ENCODE assay signal across 8 cellular contexts in genomic region chr2:3536682-3537632, GRCh38. TPM values are rescaled to one million over a fixed set of nuclear protein-coding genes. Genes with fewer than 3 reads are reported as not detected.
A peak's percentile ranks its signal among the peaks of the same experiment; 100 is the strongest.
DNase-seq lines count a peak whose midpoint lies in the region; ATAC-seq and TF ChIP-seq lines count a peak whose summit lies in the region.

No MANE protein-coding gene starts in this region.

- peak overlapping the region in 1 of 2 donors; percentile 33 for H3K4me3 ChIP-seq in esophagus (ENCODE audit: low read depth in 1 of 2, low read length in 2 of 2)
- no peak overlapping the region for H3K4me3 ChIP-seq in effector memory CD4-positive, alpha-beta T cell (ENCODE audit: insufficient read depth, low read depth, low read length, poor library complexity, severe bottlenecking)

- H3K4me1 ChIP-seq in esophagus (ENCODE audit: control insufficient read depth in 2 of 2, insufficient read depth in 2 of 2, low read length in 1 of 2): peaks cover 0 to 14% of the 10 kb centered on the region in 2 donors
- H3K4me1 ChIP-seq in effector memory CD4-positive, alpha-beta T cell (ENCODE audit: control insufficient read depth, insufficient read depth, low read length, poor library complexity, severe bottlenecking): no peaks in the 10 kb centered on the region

- peak; percentile 47 for ATAC-seq in HG02870 (IDR thresholded peaks at IDR 0.05; ENCODE audit: unreplicated experiment)
- peak; percentile 45 to 76 (median 66) for ATAC-seq in T-cell (replicated peaks in 1 of 4)
- no peak for ATAC-seq in GM21423 (IDR thresholded peaks at IDR 0.05; ENCODE audit: unreplicated experiment)

- H3K27me3 Mint-ChIP-seq in T-cell (no peaks in the 10 kb centered on the region), neural crest cell (ENCODE audit: low read depth) (no peaks in the 10 kb centered on the region)

- H3K27me3 ChIP-seq in esophagus (ENCODE audit: control insufficient read depth in 1 of 2, insufficient read depth in 2 of 2, low read length in 2 of 2): no peaks in the 10 kb centered on the region
- no peaks in the 10 kb centered on the region for H3K27me3 ChIP-seq in effector memory CD4-positive, alpha-beta T cell (replicated peaks; ENCODE audit: control insufficient read depth, insufficient read depth, low read length, poor library complexity, severe bottlenecking)

- WGBS in esophagus, 2 donors: 69 to 74% methylated on average over 16 of the region's 16 CpGs

- peak overlapping the region; percentile 61 to 78 (median 64) for H3K4me3 Mint-ChIP-seq in T-cell
- peak overlapping the region; percentile 31 for H3K4me3 Mint-ChIP-seq in neural crest cell

- H3K36me3 Mint-ChIP-seq in T-cell: peaks cover 10% of the 10 kb centered on the region
- no peaks in the 10 kb centered on the region for H3K36me3 Mint-ChIP-seq in neural crest cell (ENCODE audit: low read depth)

- peak; percentile 56 for TF ChIP-seq CTCF in neural crest cell (conservative IDR thresholded peaks at IDR 0.05)

- DNase-seq in D341Med (ENCODE audit: low spot score): peak; percentile 58
- DNase-seq in T-cell: peak in 7 of 34 experiments; percentile 8 to 31 (median 13)
- DNase-seq in neural crest cell (ENCODE audit: low read depth, low spot score): no peak
- no peak for DNase-seq in stimulated activated CD4-positive, alpha-beta T cell treated with anti-CD3 and anti-CD28 coated beads, Interleukin-4, amount 100 ng/mL, for 4 hours
- no peak for DNase-seq in effector memory CD4-positive, alpha-beta T cell

- H3K4me1 Mint-ChIP-seq in T-cell: peaks cover 0 to 5% (median 0%) of the 10 kb centered on the region in 3 donors
- peaks cover 12% of the 10 kb centered on the region for H3K4me1 Mint-ChIP-seq in neural crest cell

- POLR2A ChIA-PET in T-cell (lab: Charles Lee): no interaction called here

- H3K27ac ChIP-seq in esophagus (ENCODE audit: low read depth in 2 of 2, low read length in 1 of 2): peak overlapping the region; percentile 88 to 95
- H3K27ac ChIP-seq in effector memory CD4-positive, alpha-beta T cell (ENCODE audit: insufficient read depth, low read length, poor library complexity, severe bottlenecking): no peak overlapping the region

- peak overlapping the region; percentile 23 to 52 for H3K27ac Mint-ChIP-seq in T-cell
- peak overlapping the region; percentile 28 for H3K27ac Mint-ChIP-seq in neural crest cell (ENCODE audit: unreplicated experiment)

- no peaks in the 10 kb centered on the region for H3K9me3 ChIP-seq in esophagus (ENCODE audit: control insufficient read depth in 2 of 2, insufficient read depth in 1 of 2, low read depth in 1 of 2, low read length in 1 of 2)
- H3K9me3 ChIP-seq in effector memory CD4-positive, alpha-beta T cell (ENCODE audit: control insufficient read depth, low read length): no peaks in the 10 kb centered on the region

- H3K9me3 Mint-ChIP-seq in T-cell: no peaks in the 10 kb centered on the region
- H3K9me3 Mint-ChIP-seq in neural crest cell: no peaks in the 10 kb centered on the region

- CTCF ChIA-PET in T-cell (lab: Charles Lee): no interaction called here

- H3K36me3 ChIP-seq in esophagus (ENCODE audit: control insufficient read depth in 2 of 2, insufficient read depth in 2 of 2, low read length in 1 of 2): peaks cover 0 to 10% of the 10 kb centered on the region in 2 donors
- peaks cover 15% of the 10 kb centered on the region for H3K36me3 ChIP-seq in effector memory CD4-positive, alpha-beta T cell (ENCODE audit: control insufficient read depth, insufficient read depth, low read length)

RNA-seq across cellular contexts. Expression of gene ADI1, which starts 17.6 kb away (rescaled TPM):
- total RNA-seq in T-cell (10 to 100 TPM; 20.9 to 29.0 (median 28.3) TPM), neural crest cell (32.4 and 32.8 TPM in 2 replicates)
- 10 to 100 TPM; 25.7 to 41.8 TPM for polyA plus RNA-seq in esophagus

RNA-seq across cellular contexts. Expression of gene RNASEH1, which starts 21.2 kb away (rescaled TPM):
- total RNA-seq in T-cell (10 to 100 TPM; 24.1 to 28.4 (median 25.2) TPM), neural crest cell (28.9 and 33.7 TPM in 2 replicates)
- polyA plus RNA-seq in esophagus: 10 to 100 TPM in 1 of 2 donors, 1 to 10 TPM in 1; 5.7 to 10.1 TPM

RNA-seq across cellular contexts. Expression of gene RPS7, which starts 38.1 kb away (rescaled TPM):
- total RNA-seq in T-cell (1,000 to 10,000 TPM; 1,490 to 1,765 (median 1,631) TPM), neural crest cell (1,758 and 1,929 TPM in 2 replicates)
- polyA plus RNA-seq in esophagus: 1,000 to 10,000 TPM; 1,816 to 2,770 TPM

RNA-seq across cellular contexts. Expression of gene COLEC11, which starts 58.0 kb away (rescaled TPM):
- total RNA-seq in T-cell: 1 to 10 TPM in 1 of 5 donors, under 1 TPM in 1, not detected in 3; 0.35 to 1.8 TPM
- 1 to 10 TPM in 1 of 2 donors, under 1 TPM in 1; 0.43 to 1.3 TPM for polyA plus RNA-seq in esophagus
- not detected in 2 replicates for total RNA-seq in neural crest cell
